In the genomic region with DNA sequence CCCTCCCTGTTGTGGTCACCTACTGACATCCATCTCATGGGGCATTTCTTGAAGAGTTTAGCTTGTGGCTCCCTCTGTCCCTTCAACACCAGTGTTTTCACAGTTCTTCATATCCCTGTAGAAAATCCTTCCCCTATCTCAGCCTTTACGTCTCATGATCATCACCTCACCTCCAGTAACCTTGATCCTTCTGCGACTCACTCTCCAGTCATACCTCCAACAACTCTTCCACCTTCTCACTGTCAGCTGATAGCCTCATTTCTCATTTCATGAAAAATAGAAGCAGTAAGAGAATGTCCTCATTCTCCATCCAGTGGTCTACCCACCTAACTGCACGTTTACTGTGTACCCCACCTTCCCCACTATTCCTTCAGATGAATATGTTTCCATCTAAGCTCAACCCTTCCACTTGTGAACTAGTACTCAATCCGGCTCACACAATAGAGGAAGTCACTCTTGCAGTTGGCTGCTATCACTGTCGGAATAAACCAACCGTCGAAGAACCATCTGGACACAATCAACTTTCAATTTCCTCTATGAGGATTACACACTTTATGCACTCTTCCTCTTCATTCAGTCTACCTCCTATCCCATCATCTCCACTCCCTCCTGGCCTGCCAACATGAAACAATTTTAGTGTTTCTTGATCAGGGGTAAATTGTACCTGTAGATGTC, we compare ENCODE assay signal across 21 cellular contexts.
DNase-seq lines count a peak whose midpoint lies in the region; TF ChIP-seq lines count a peak whose summit lies in the region.
"Had no signal": no experiment of that assay in that cellular context is flagged by ENCODE, and none has a peak within 500 bp of the region (broad histone marks: within the 10 kb centered on the region; RNA-seq: fewer than 3 reads in every experiment).

No MANE protein-coding gene starts in this region.

- no peak overlapping the region for H2BK120ac ChIP-seq in mesendoderm (ENCODE audit: low read depth, low read length)

- no peak overlapping the region for H4K8ac ChIP-seq in mesendoderm (ENCODE audit: low read depth, low read length)

- H3K36me3 ChIP-seq in mesendoderm (ENCODE audit: control insufficient read depth, insufficient read depth, low read length) (no peaks in the 10 kb centered on the region), spleen (no peaks in the 10 kb centered on the region)
- H3K36me3 ChIP-seq: ascending aorta, left lung, MG63 had no signal

- no peak overlapping the region for H3K56ac ChIP-seq in mesendoderm (ENCODE audit: low read length)

- TF ChIP-seq CTCF in spleen (IDR thresholded peaks at IDR 0.05 in 8 of 11, conservative IDR thresholded peaks at IDR 0.05 in 3 of 11) = no peak

- no peak overlapping the region for H3K4ac ChIP-seq in mesendoderm (ENCODE audit: low read depth, low read length)

- H2BK15ac ChIP-seq in mesendoderm (replicated peaks; ENCODE audit: low read depth) = no peak overlapping the region

- no peak overlapping the region for H3K4me2 ChIP-seq in mesendoderm (ENCODE audit: low read length)

- no peak overlapping the region for H3K23ac ChIP-seq in mesendoderm (ENCODE audit: low read length)

- no peak overlapping the region for H4K5ac ChIP-seq in mesendoderm (ENCODE audit: low read length)

- H2BK5ac ChIP-seq in mesendoderm (ENCODE audit: low read length) = no peak overlapping the region

- H3K9ac ChIP-seq in mesendoderm (ENCODE audit: low read length) = no peak overlapping the region

- DNase-seq in Caki2 (ENCODE audit: low read depth) = peak; percentile 37
- peak; percentile 58 to 59 for DNase-seq in Kasumi-1 (lab: John Stamatoyannopoulos, UW)
- peak; percentile 64 for DNase-seq in OCI-M1 (lab: John Stamatoyannopoulos, UW)
- no peak for DNase-seq in epithelial cell of prostate (ENCODE audit: low read depth, low spot score)
- no peak for DNase-seq in GM03348 (ENCODE audit: low spot score)
- no peak for DNase-seq in mesendoderm
- no peak for DNase-seq in H4 (ENCODE audit: low spot score)
- DNase-seq in spleen = no peak
- DNase-seq: activated CD4-positive, alpha-beta memory T cell treated with anti-CD3 and anti-CD28 coated beads, Interleukin-2, amount 10 ng/mL, durations not matched to agents 7 days and 5 days; activated effector memory CD4-positive, alpha-beta T cell treated with anti-CD3 and anti-CD28 coated beads, Interleukin-2, amount 50 U/mL, for 16 hours; activated naive CD8-positive, alpha-beta T cell treated with anti-CD3 and anti-CD28 coated beads, Interleukin-2, amount 10 ng/mL, durations not matched to agents 7 days and 5 days; central memory CD4-positive, alpha-beta T cell; dermis blood vessel endothelial cell; left lung; MG63; naive thymus-derived CD4-positive, alpha-beta T cell; NCI-H1436; NCI-H446 treated with DMSO at 0.1 percent for 48 hours; occipital lobe; SHP77 treated with DMSO at 0.1 percent for 48 hours had no signal

- in situ Hi-C loops in Caki2 (cut with HindIII; ENCODE audit: low pct_unique_long_range_greater_than_20kb, low sequenced_read_pairs) = no loop called here

- no peak overlapping the region for H2AK5ac ChIP-seq in mesendoderm (ENCODE audit: low read length)

- H3K9me3 ChIP-seq in spleen = no peaks in the 10 kb centered on the region
- H3K9me3 ChIP-seq: ascending aorta, left lung, MG63 had no signal

- H3K4me1 ChIP-seq in mesendoderm (ENCODE audit: control insufficient read depth, low read depth, low read length) = no peaks in the 10 kb centered on the region
- H3K4me1 ChIP-seq in spleen = peaks cover 0 to 3% (median 0%) of the 10 kb centered on the region in 6 donors

- H3K27me3 ChIP-seq in mesendoderm (ENCODE audit: insufficient read depth, low read length, poor library complexity) (no peaks in the 10 kb centered on the region), spleen (replicated peaks in 1 of 7) (no peaks in the 10 kb centered on the region)
- H3K27me3 ChIP-seq: ascending aorta, left lung, MG63 had no signal

- intact Hi-C loops in spleen (cut with DNase I; ENCODE audit: low total_unique reads) = no loop called here

- peak overlapping the region; percentile 21 for H3K27ac ChIP-seq in epithelial cell of prostate
- no peak overlapping the region for H3K27ac ChIP-seq in mesendoderm (ENCODE audit: low read depth, low read length)
- no peak overlapping the region for H3K27ac ChIP-seq in spleen
- H3K27ac ChIP-seq: ascending aorta, left lung had no signal

- H3K18ac ChIP-seq in mesendoderm (ENCODE audit: low read length) = no peak overlapping the region

- no peaks in the 10 kb centered on the region for H3K79me2 ChIP-seq in mesendoderm (ENCODE audit: control insufficient read depth, insufficient read depth, low read length)

- no peak for TF ChIP-seq POLR2A in spleen (IDR thresholded peaks at IDR 0.05)

- no peaks in the 10 kb centered on the region for H3K79me1 ChIP-seq in mesendoderm (ENCODE audit: low read length)

- H3K4me3 ChIP-seq in mesendoderm (ENCODE audit: low read length) = no peak overlapping the region
- no peak overlapping the region for H3K4me3 ChIP-seq in spleen
- H3K4me3 ChIP-seq: ascending aorta, left lung, MG63 had no signal

- no CpG with 5 or more reads among the region's 7 CpGs for WGBS in mesendoderm (ENCODE audit: extremely low coverage, insufficient coverage, low lambda C conversion rate)
- WGBS in spleen, 5 donors = 49 to 67% (median 57%) methylated on average over 7 of the region's 7 CpGs

Comparison
In these comparisons a context has a peak if more than half of its experiments do, and no peak if none do; other contexts are left out.
1. DNase-seq: peak in Caki2 (single experiment), Kasumi-1 (2 of 2) and OCI-M1 (single experiment); none in epithelial cell of prostate (single experiment), GM03348 (single experiment), mesendoderm (single experiment), H4 (single experiment) and spleen (single experiment).